8 cellular contexts compared by ENCODE assay signal in the genomic region with DNA sequence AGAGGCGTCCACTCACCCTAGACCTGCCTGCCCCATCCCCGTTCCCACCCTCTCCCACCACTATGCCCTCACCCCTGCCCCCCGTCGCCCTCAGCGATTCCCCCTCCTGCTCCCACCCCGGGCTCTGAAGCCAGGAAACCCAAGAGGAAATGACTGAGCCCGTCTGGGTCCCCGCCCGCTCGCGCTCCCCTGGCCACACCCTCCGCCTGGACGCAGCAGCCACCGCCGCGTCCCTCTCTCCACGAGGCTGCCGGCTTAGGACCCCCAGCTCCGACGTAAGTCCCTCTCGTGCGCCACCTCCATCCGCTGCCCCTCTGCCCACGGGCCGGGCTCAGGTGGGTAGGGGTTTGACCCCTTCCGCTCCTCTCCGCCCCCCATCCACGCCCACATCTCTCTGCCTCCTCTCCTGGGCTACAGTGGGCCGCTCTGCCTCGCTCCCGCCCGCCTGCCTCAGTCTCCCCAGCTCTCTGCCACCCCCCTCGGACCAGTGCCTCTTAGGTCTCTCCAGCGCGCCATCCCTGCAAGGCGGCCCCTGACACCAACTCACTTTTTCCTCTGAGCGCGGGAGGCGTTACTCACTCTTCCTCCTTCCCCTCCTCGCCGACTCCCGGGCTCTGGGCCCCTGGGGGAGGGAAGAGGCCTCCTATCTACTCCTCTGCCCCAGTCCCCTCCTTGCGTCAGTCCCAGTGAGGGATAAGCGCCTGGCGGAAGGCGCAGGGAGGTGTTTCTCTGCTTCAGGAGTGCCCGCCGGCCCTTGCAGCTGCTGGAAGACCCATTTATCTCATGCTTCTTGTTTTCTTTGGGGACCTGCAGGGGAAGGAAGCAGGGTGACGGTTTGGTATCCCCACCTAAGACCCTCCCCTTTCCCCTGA. TPM values are rescaled to one million over a fixed set of nuclear protein-coding genes. Genes with fewer than 3 reads are reported as not detected.
DNase-seq lines count a peak whose midpoint lies in the region; ATAC-seq and TF ChIP-seq lines count a peak whose summit lies in the region.

A gene with protein sequence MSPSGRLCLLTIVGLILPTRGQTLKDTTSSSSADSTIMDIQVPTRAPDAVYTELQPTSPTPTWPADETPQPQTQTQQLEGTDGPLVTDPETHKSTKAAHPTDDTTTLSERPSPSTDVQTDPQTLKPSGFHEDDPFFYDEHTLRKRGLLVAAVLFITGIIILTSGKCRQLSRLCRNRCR (plus strand): TSS at position 201 of the 872 bp plus-strand sequence. CDS start 816 bp downstream, outside the sequence.

- intact Hi-C loops in prostate gland (cut with DNase I) = no loop called here
- intact Hi-C loops in upper lobe of right lung (cut with DNase I) = no loop called here

- peaks cover 45% of the 10 kb centered on the region for H3K4me1 ChIP-seq in CD4-positive, CD25-positive, alpha-beta regulatory T cell (ENCODE audit: control insufficient read depth, insufficient read depth, low read length, poor library complexity, severe bottlenecking)
- no peaks in the 10 kb centered on the region for H3K4me1 ChIP-seq in prostate gland (replicated peaks)
- H3K4me1 ChIP-seq in upper lobe of right lung = peaks cover 9% of the 10 kb centered on the region

- no peak for TF ChIP-seq POLR2A in prostate gland (IDR thresholded peaks at IDR 0.05)

- peaks cover 0 to 3% (median 0%) of the 10 kb centered on the region in 7 donors for H3K9me3 Mint-ChIP-seq in CD4-positive, CD25-positive, alpha-beta regulatory T cell
- H3K9me3 Mint-ChIP-seq in HFFc6 (no peaks in the 10 kb centered on the region), glutamatergic neuron (ENCODE audit: unreplicated experiment) (peaks cover 2% of the 10 kb centered on the region)

- no peak; the same call in 1 of the 2 replicates for TF ChIP-seq CTCF in HFFc6 (IDR thresholded peaks at IDR 0.05)
- TF ChIP-seq CTCF in glutamatergic neuron (IDR thresholded peaks at IDR 0.05; ENCODE audit: partially characterized antibody, unreplicated experiment) = peak; percentile 12
- no peak for TF ChIP-seq CTCF in prostate gland (IDR thresholded peaks at IDR 0.05)
- no peak for TF ChIP-seq CTCF in upper lobe of right lung (IDR thresholded peaks at IDR 0.05)

- peak within 1 kb of the TSS; percentile 98 to 100 (median 100) for H3K4me3 Mint-ChIP-seq in CD4-positive, CD25-positive, alpha-beta regulatory T cell
- H3K4me3 Mint-ChIP-seq in HFFc6 (peak within 1 kb of the TSS; percentile 96), glutamatergic neuron (ENCODE audit: unreplicated experiment) (peak within 1 kb of the TSS; percentile 83)

- no peaks in the 10 kb centered on the region for H3K27me3 ChIP-seq in CD4-positive, CD25-positive, alpha-beta regulatory T cell (ENCODE audit: control insufficient read depth, insufficient read depth, low read length)
- H3K27me3 ChIP-seq in prostate gland (replicated peaks; ENCODE audit: insufficient read depth) (peaks cover 12% of the 10 kb centered on the region), upper lobe of right lung (no peaks in the 10 kb centered on the region)

- DNase-seq in CD4-positive, CD25-positive, alpha-beta regulatory T cell = peak; percentile 57 to 73 (median 63)
- DNase-seq in HFFc6 = peak; percentile 78
- DNase-seq in SK-N-MC (ENCODE audit: low read depth, low spot score) = no peak
- DNase-seq in activated gamma-delta T cell treated with anti-CD3 and anti-CD28 coated beads, Interleukin-2, amount 50 U/mL, for 16 hours (ENCODE audit: low read depth) = peak; percentile 54
- peak; percentile 55 for DNase-seq in glutamatergic neuron
- no peak for DNase-seq in prostate gland (ENCODE audit: low spot score)
- DNase-seq in upper lobe of right lung = peak; percentile 87
- no peak for DNase-seq in NCI-H2081 (lab: John Stamatoyannopoulos, UW)

- peaks cover 14 to 68% (median 37%) of the 10 kb centered on the region in 4 donors for H3K4me1 Mint-ChIP-seq in CD4-positive, CD25-positive, alpha-beta regulatory T cell
- peaks cover 39% of the 10 kb centered on the region for H3K4me1 Mint-ChIP-seq in HFFc6 (ENCODE audit: low read depth)
- peaks cover 6% of the 10 kb centered on the region for H3K4me1 Mint-ChIP-seq in glutamatergic neuron (ENCODE audit: low read depth, unreplicated experiment)

- peaks cover 37% of the 10 kb centered on the region for H3K36me3 Mint-ChIP-seq in CD4-positive, CD25-positive, alpha-beta regulatory T cell
- peaks cover 35% of the 10 kb centered on the region for H3K36me3 Mint-ChIP-seq in HFFc6 (ENCODE audit: low read depth)
- H3K36me3 Mint-ChIP-seq in glutamatergic neuron (ENCODE audit: unreplicated experiment) = no peaks in the 10 kb centered on the region

- peaks cover 32% of the 10 kb centered on the region for H3K36me3 ChIP-seq in CD4-positive, CD25-positive, alpha-beta regulatory T cell (ENCODE audit: control insufficient read depth, insufficient read depth, low read length)
- H3K36me3 ChIP-seq in SK-N-MC (ENCODE audit: insufficient read depth, low read length) = no peaks in the 10 kb centered on the region
- no peaks in the 10 kb centered on the region for H3K36me3 ChIP-seq in prostate gland
- peaks cover 12% of the 10 kb centered on the region for H3K36me3 ChIP-seq in upper lobe of right lung

- H3K9ac ChIP-seq in SK-N-MC (ENCODE audit: insufficient read length) = no peak within 1 kb of the TSS

- ATAC-seq in CD4-positive, CD25-positive, alpha-beta regulatory T cell (ENCODE audit: low read depth in 2 of 2) = peak; percentile 75 to 79
- ATAC-seq in upper lobe of right lung = peak; percentile 85

- peak within 1 kb of the TSS; percentile 81 for H3K4me3 ChIP-seq in CD4-positive, CD25-positive, alpha-beta regulatory T cell (ENCODE audit: low read depth, low read length)
- H3K4me3 ChIP-seq in SK-N-MC (peak within 1 kb of the TSS; percentile 66), prostate gland (peak within 1 kb of the TSS; percentile 37 to 41), upper lobe of right lung (peak within 1 kb of the TSS; percentile 66)

- H3K27ac Mint-ChIP-seq in CD4-positive, CD25-positive, alpha-beta regulatory T cell = peak within 1 kb of the TSS; percentile 98 to 99 (median 99)
- peak within 1 kb of the TSS; percentile 96 for H3K27ac Mint-ChIP-seq in HFFc6
- H3K27ac Mint-ChIP-seq in glutamatergic neuron (ENCODE audit: unreplicated experiment) = no peak within 1 kb of the TSS

- H3K9me3 ChIP-seq in CD4-positive, CD25-positive, alpha-beta regulatory T cell (ENCODE audit: control insufficient read depth in 2 of 2, low read length in 2 of 2) = no peaks in the 10 kb centered on the region
- H3K9me3 ChIP-seq in SK-N-MC (ENCODE audit: low read depth, low read length) = no peaks in the 10 kb centered on the region
- no peaks in the 10 kb centered on the region for H3K9me3 ChIP-seq in prostate gland
- no peaks in the 10 kb centered on the region for H3K9me3 ChIP-seq in upper lobe of right lung

- H3K27me3 Mint-ChIP-seq in CD4-positive, CD25-positive, alpha-beta regulatory T cell = peaks cover 6% of the 10 kb centered on the region
- H3K27me3 Mint-ChIP-seq in HFFc6 (ENCODE audit: insufficient read depth) = no peaks in the 10 kb centered on the region
- peaks cover 19% of the 10 kb centered on the region for H3K27me3 Mint-ChIP-seq in glutamatergic neuron (ENCODE audit: unreplicated experiment)

- 2% methylated on average over 49 of the region's 49 CpGs for WGBS in prostate gland

- peak within 1 kb of the TSS; percentile 83 for H3K27ac ChIP-seq in CD4-positive, CD25-positive, alpha-beta regulatory T cell (ENCODE audit: insufficient read depth, low read length, poor library complexity, severe bottlenecking)
- H3K27ac ChIP-seq in SK-N-MC (no peak within 1 kb of the TSS), prostate gland (peak within 1 kb of the TSS in 1 of 2 donors; percentile 36), upper lobe of right lung (peak within 1 kb of the TSS; percentile 67)

RNA-seq across cellular contexts. Expression of the gene that starts here (rescaled TPM):
- total RNA-seq in CD4-positive, CD25-positive, alpha-beta regulatory T cell = 503 TPM
- polyA plus RNA-seq in CD4-positive, CD25-positive, alpha-beta regulatory T cell = 100 to 1,000 TPM; 465 to 575 (median 487) TPM
- total RNA-seq in HFFc6 (2021; fragmentation: NEBNext Ultra II Directional; extraction: Animal tissue kit (Norgen Biotek cat#: 25700)) = 100 to 1,000 TPM; 317 to 417 (median 353) TPM
- total RNA-seq in glutamatergic neuron (ENCODE audit: unreplicated experiment) (5.3 TPM), prostate gland (10 to 100 TPM; 18.8 to 43.2 TPM), upper lobe of right lung (124 TPM)

Comparison
In these comparisons a context has a peak if more than half of its experiments do, and no peak if none do; other contexts are left out.
1. DNase-seq: peak in CD4-positive, CD25-positive, alpha-beta regulatory T cell (3 of 3), HFFc6 (single experiment), activated gamma-delta T cell treated with anti-CD3 and anti-CD28 coated beads, Interleukin-2, amount 50 U/mL, for 16 hours (single experiment), glutamatergic neuron (single experiment) and upper lobe of right lung (single experiment); none in SK-N-MC (single experiment), prostate gland (single experiment) and NCI-H2081 (0 of 2).
2. Peak in every context shown above with its lines, with median percentiles within 50 percentile points of each other: H3K4me3 ChIP-seq and H3K4me3 Mint-ChIP-seq.